17 cellular contexts compared by ENCODE assay signal in genomic region chr14:69328317-69328716, GRCh38.
DNase-seq lines count a peak whose midpoint lies in the region; ATAC-seq and TF ChIP-seq lines count a peak whose summit lies in the region.
"Had no signal": no experiment of that assay in that cellular context is flagged by ENCODE, and none has a peak within 500 bp of the region (broad histone marks: within the 10 kb centered on the region; RNA-seq: fewer than 3 reads in every experiment).

No MANE protein-coding gene starts in this region.

- H4K20me1 ChIP-seq in BLaER1 (no peaks in the 10 kb centered on the region), IMR-90 (ENCODE audit: insufficient read depth, low read length) (no peaks in the 10 kb centered on the region)

- POLR2A ChIA-PET in IMR-90 (lab: Charles Lee; ENCODE audit: unreplicated experiment) = no interaction called here

- dilution Hi-C loops in IMR-90 (cut with HindIII; ENCODE audit: low sequenced_read_pairs, unreplicated experiment) = no loop called here

- DNase-seq in IMR-90 (no peak), sciatic nerve (ENCODE audit: low spot score) (peak; percentile 34), substantia nigra (lab: John Stamatoyannopoulos, UW) (no peak)
- DNase-seq: C1 segment of cervical spinal cord; CD8-positive, alpha-beta memory T cell; H7; HFFc6; Kasumi-1; MG63; NCI-H1048; NCI-H226; PC-3; SJCRH30 had no signal

- H3K9ac ChIP-seq in BLaER1 = no peak overlapping the region
- no peak overlapping the region for H3K9ac ChIP-seq in IMR-90 (ENCODE audit: low read depth, low read length)

- BruUV-seq in IMR-90 (replicated peaks; lab: Mats Ljungman, UMichigan) = no TSS peak

- H3K9me1 ChIP-seq in IMR-90 (ENCODE audit: insufficient read depth, low read length) = no peaks in the 10 kb centered on the region; the same call in 1 of the 2 replicates

- peak overlapping the region; percentile 36 for H3K4me2 ChIP-seq in BLaER1
- no peak overlapping the region for H3K4me2 ChIP-seq in IMR-90 (ENCODE audit: low read depth, low read length)

- H3K36me3 ChIP-seq in BLaER1 = no peaks in the 10 kb centered on the region
- no peaks in the 10 kb centered on the region for H3K36me3 ChIP-seq in IMR-90 (ENCODE audit: control insufficient read depth, insufficient read depth, low read length)
- H3K36me3 ChIP-seq: MG63, SJCRH30 had no signal

- H3K27ac ChIP-seq in BLaER1 (no peak overlapping the region), IMR-90 (ENCODE audit: insufficient read depth, low read length) (no peak overlapping the region), cingulate gyrus (ENCODE audit: low read depth, low read length) (peak overlapping the region; percentile 2), substantia nigra (ENCODE audit: low read depth, low read length, poor library complexity, severe bottlenecking) (no peak overlapping the region)
- H3K27ac ChIP-seq: SJCRH30 had no signal

- H2BK120ac ChIP-seq in IMR-90 (ENCODE audit: low read depth, low read length) = no peak overlapping the region

- WGBS in IMR-90 (ENCODE audit: extremely low coverage in 2 of 2, insufficient read length in 1 of 2), 2 experiments = 92% methylated on average over 12 of the region's 15 CpGs; no CpG with 5 or more reads in 1 of the 2 experiments

- no peak overlapping the region for H2BK20ac ChIP-seq in IMR-90 (ENCODE audit: low read depth, low read length)

- no peak overlapping the region for H2BK15ac ChIP-seq in IMR-90 (ENCODE audit: low read depth, low read length)

- no peak overlapping the region for H4K91ac ChIP-seq in IMR-90 (ENCODE audit: insufficient read depth, low read depth, low read length)

- CTCF ChIA-PET in IMR-90 (lab: Yijun Ruan, JAX) = no interaction called here

- H4K5ac ChIP-seq in IMR-90 (ENCODE audit: low read depth, low read length) = no peak overlapping the region

- intact Hi-C loops in IMR-90 (cut with micrococcal nuclease) = no loop called here
- intact Hi-C loops in sciatic nerve (cut with DNase I) = no loop called here

- H3K4me3 ChIP-seq in BLaER1 (no peak overlapping the region), IMR-90 (ENCODE audit: insufficient read depth, low read depth, low read length) (no peak overlapping the region)
- H3K4me3 ChIP-seq: MG63, SJCRH30 had no signal

- H3K9me3 ChIP-seq in BLaER1 (no peaks in the 10 kb centered on the region), IMR-90 (ENCODE audit: control insufficient read depth, insufficient read depth, low read length) (no peaks in the 10 kb centered on the region)
- H3K9me3 ChIP-seq: MG63, SJCRH30 had no signal

- no peak for TF ChIP-seq POLR2A in IMR-90 (IDR thresholded peaks at IDR 0.05; ENCODE audit: low read depth, low read length)

- ATAC-seq in IMR-90 (ENCODE audit: low read depth) (no peak), sciatic nerve (no peak), GM18870 (IDR thresholded peaks at IDR 0.05; ENCODE audit: unreplicated experiment) (no peak), GM18517 (IDR thresholded peaks at IDR 0.05; ENCODE audit: unreplicated experiment) (no peak)
- ATAC-seq: PC-3 had no signal

- TF ChIP-seq RAD21 in IMR-90 (IDR thresholded peaks at IDR 0.05; ENCODE audit: low read length) = no peak

- no peak overlapping the region for H3K4ac ChIP-seq in IMR-90 (ENCODE audit: low read depth, low read length)

- H3K56ac ChIP-seq in IMR-90 (ENCODE audit: extremely low read depth, insufficient read depth, low read length) = no peak overlapping the region

- in situ Hi-C loops in IMR-90 (cut with MboI; ENCODE audit: low sequenced_read_pairs) = no loop called here

- H3K79me1 ChIP-seq in IMR-90 (ENCODE audit: low read depth in 1 of 2, low read length in 2 of 2) = no peaks in the 10 kb centered on the region

- H3K27me3 ChIP-seq in BLaER1 (no peaks in the 10 kb centered on the region), IMR-90 (ENCODE audit: control insufficient read depth, insufficient read depth, low read length) (peaks cover 35% of the 10 kb centered on the region)
- H3K27me3 ChIP-seq: MG63, SJCRH30 had no signal

- TF ChIP-seq CTCF in IMR-90 (conservative IDR thresholded peaks at IDR 0.05; ENCODE audit: low read depth, low read length) = no peak

- no peak overlapping the region for H3K14ac ChIP-seq in IMR-90 (replicated peaks; ENCODE audit: low read depth, low read length)

- H4K8ac ChIP-seq in IMR-90 (ENCODE audit: low read depth in 2 of 2, low read length in 2 of 2) = no peak overlapping the region

- H3K4me1 ChIP-seq in BLaER1 = peaks cover 19% of the 10 kb centered on the region
- no peaks in the 10 kb centered on the region for H3K4me1 ChIP-seq in IMR-90 (ENCODE audit: control insufficient read depth, insufficient read depth, low read length)
- H3K4me1 ChIP-seq: SJCRH30 had no signal

- no peak overlapping the region for H2AK5ac ChIP-seq in IMR-90 (ENCODE audit: low read depth, low read length)

- H2BK5ac ChIP-seq in IMR-90 (ENCODE audit: low read depth, low read length, poor library complexity, severe bottlenecking) = no peak overlapping the region

- H3K18ac ChIP-seq in IMR-90 (ENCODE audit: low read depth, low read length) = no peak overlapping the region

- H2AFZ ChIP-seq in IMR-90 (replicated peaks; ENCODE audit: low read length, poor library complexity) = no peak overlapping the region

- peak overlapping the region; percentile 63 for H2AK9ac ChIP-seq in IMR-90 (replicated peaks; ENCODE audit: low read depth, low read length, poor library complexity)

- H3K23ac ChIP-seq in IMR-90 (ENCODE audit: low read depth, low read length) = no peak overlapping the region

TF ChIP-seq in IMR-90, 13 proteins besides CTCF, POLR2A, EP300 and RAD21:
- TF ChIP-seq USF2 (IDR thresholded peaks at IDR 0.05; ENCODE audit: low read depth, low read length) = no peak
- TF ChIP-seq MAFK (IDR thresholded peaks at IDR 0.05; ENCODE audit: low read depth, low read length) = no peak
- TF ChIP-seq CHD1 (IDR thresholded peaks at IDR 0.05; ENCODE audit: low read depth, low read length) = no peak
- TF ChIP-seq MAZ (IDR thresholded peaks at IDR 0.05; ENCODE audit: borderline replicate concordance, low read depth, low read length) = no peak
- TF ChIP-seq RCOR1 (IDR thresholded peaks at IDR 0.05; ENCODE audit: insufficient replicate concordance, low read length) = no peak
- TF ChIP-seq MXI1 (IDR thresholded peaks at IDR 0.05; ENCODE audit: borderline replicate concordance, low read depth, low read length) = no peak
- TF ChIP-seq RFX5 (IDR thresholded peaks at IDR 0.05; ENCODE audit: low read depth, low read length) = no peak
- no peak for TF ChIP-seq NFE2L2 (IDR thresholded peaks at IDR 0.05; ENCODE audit: low read depth, low read length)
- TF ChIP-seq CEBPB (IDR thresholded peaks at IDR 0.05; ENCODE audit: low read depth, low read length) = no peak
- TF ChIP-seq SMC3 (IDR thresholded peaks at IDR 0.05; ENCODE audit: low read depth, low read length) = no peak
- no peak for TF ChIP-seq BHLHE40 (IDR thresholded peaks at IDR 0.05; ENCODE audit: low read depth, low read length)
- TF ChIP-seq ELK1 (IDR thresholded peaks at IDR 0.05; ENCODE audit: borderline replicate concordance, low read depth, low read length) = no peak
- no peak for TF ChIP-seq FOS (IDR thresholded peaks at IDR 0.05; ENCODE audit: low read depth, low read length)
